In genomic region chr2:189819297-189819704, GRCh38 we compare ENCODE assay signal across 15 cellular contexts. TPM values are rescaled to one million over a fixed set of nuclear protein-coding genes. Genes with fewer than 3 reads are reported as not detected.
DNase-seq lines count a peak whose midpoint lies in the region; ATAC-seq and TF ChIP-seq lines count a peak whose summit lies in the region.
"Had no signal": no experiment of that assay in that cellular context is flagged by ENCODE, and none has a peak within 500 bp of the region (broad histone marks: within the 10 kb centered on the region; RNA-seq: fewer than 3 reads in every experiment).

No MANE protein-coding gene starts in this region.

- peak overlapping the region; percentile 57 for H3K4me3 Mint-ChIP-seq in activated T-helper 17 cell treated with anti-CD3 and anti-CD28 coated beads, Interleukin-2, amount 50 U/mL, for 72 hours
- no peak overlapping the region for H3K4me3 Mint-ChIP-seq in T-helper 17 cell
- H3K4me3 Mint-ChIP-seq: CD4-positive, CD25-positive, alpha-beta regulatory T cell; endodermal cell had no signal

- TF ChIP-seq CTCF in ascending aorta (IDR thresholded peaks at IDR 0.05) = no peak
- no peak for TF ChIP-seq CTCF in gastrocnemius medialis (IDR thresholded peaks at IDR 0.05 in 4 of 5, conservative IDR thresholded peaks at IDR 0.05 in 1 of 5)

- H3K9me3 ChIP-seq in ascending aorta (no peaks in the 10 kb centered on the region), T-helper 17 cell (ENCODE audit: control insufficient read depth, low read length, poor library complexity, severe bottlenecking) (no peaks in the 10 kb centered on the region), gastrocnemius medialis (no peaks in the 10 kb centered on the region)
- H3K9me3 ChIP-seq: upper lobe of right lung had no signal

- H3K27ac ChIP-seq in ascending aorta = no peak overlapping the region
- no peak overlapping the region for H3K27ac ChIP-seq in gastrocnemius medialis
- H3K27ac ChIP-seq: cardiac muscle cell, upper lobe of right lung had no signal

- H3K4me3 ChIP-seq in ascending aorta = no peak overlapping the region
- H3K4me3 ChIP-seq in gastrocnemius medialis = no peak overlapping the region
- H3K4me3 ChIP-seq: cardiac muscle cell, upper lobe of right lung had no signal

- H3K36me3 Mint-ChIP-seq in activated T-helper 17 cell treated with anti-CD3 and anti-CD28 coated beads, Interleukin-2, amount 50 U/mL, for 72 hours (ENCODE audit: low read depth) = peaks cover 44% of the 10 kb centered on the region
- peaks cover 2% of the 10 kb centered on the region for H3K36me3 Mint-ChIP-seq in T-helper 17 cell (ENCODE audit: low read depth)

- intact Hi-C loops in ascending aorta (cut with DNase I) (no loop called here), gastrocnemius medialis (cut with DNase I; ENCODE audit: low total_unique reads) (no loop called here)

- in situ Hi-C loops in gastrocnemius medialis (cut with MboI; ENCODE audit: low sequenced_read_pairs in 4 of 4) = no loop called here

- DNase-seq in AG08395 (ENCODE audit: low spot score) (peak; percentile 22), GM04503 (ENCODE audit: low read depth) (peak; percentile 80), fibroblast of peridontal ligament (ENCODE audit: extremely low read depth) (peak; percentile 84), ascending aorta (ENCODE audit: low spot score in 2 of 2) (no peak), T-helper 17 cell (no peak), gastrocnemius medialis (no peak)
- DNase-seq in effector CD8-positive, alpha-beta T cell (lab: John Stamatoyannopoulos, UW) = no peak
- DNase-seq: DND-41, endodermal cell, NCI-H1048, upper lobe of right lung had no signal

- peak; percentile 81 for ATAC-seq in activated T-helper 17 cell treated with anti-CD3 and anti-CD28 coated beads, Interleukin-2, amount 50 U/mL, for 72 hours (replicated peaks)
- ATAC-seq in T-helper 17 cell (no peak), gastrocnemius medialis (no peak)
- ATAC-seq: left lobe of liver, upper lobe of right lung had no signal

- TF ChIP-seq POLR2A in gastrocnemius medialis (IDR thresholded peaks at IDR 0.05) = no peak

- no peaks in the 10 kb centered on the region for H3K27me3 ChIP-seq in ascending aorta
- no peaks in the 10 kb centered on the region for H3K27me3 ChIP-seq in gastrocnemius medialis
- H3K27me3 ChIP-seq: cardiac muscle cell, upper lobe of right lung had no signal

- H3K36me3 ChIP-seq in ascending aorta (peaks cover 0 to 14% of the 10 kb centered on the region in 2 donors), gastrocnemius medialis (peaks cover 0 to 14% of the 10 kb centered on the region in 2 donors)
- H3K36me3 ChIP-seq: cardiac muscle cell had no signal

- H3K4me1 Mint-ChIP-seq in activated T-helper 17 cell treated with anti-CD3 and anti-CD28 coated beads, Interleukin-2, amount 50 U/mL, for 72 hours = peaks cover 12% of the 10 kb centered on the region
- no peaks in the 10 kb centered on the region for H3K4me1 Mint-ChIP-seq in T-helper 17 cell
- H3K4me1 Mint-ChIP-seq: endodermal cell had no signal

- peak overlapping the region; percentile 96 for H3K27ac Mint-ChIP-seq in activated T-helper 17 cell treated with anti-CD3 and anti-CD28 coated beads, Interleukin-2, amount 50 U/mL, for 72 hours
- no peak overlapping the region for H3K27ac Mint-ChIP-seq in T-helper 17 cell

- no peaks in the 10 kb centered on the region for H3K27me3 Mint-ChIP-seq in activated T-helper 17 cell treated with anti-CD3 and anti-CD28 coated beads, Interleukin-2, amount 50 U/mL, for 72 hours
- H3K27me3 Mint-ChIP-seq in T-helper 17 cell = no peaks in the 10 kb centered on the region
- H3K27me3 Mint-ChIP-seq: CD4-positive, CD25-positive, alpha-beta regulatory T cell had no signal

- H3K4me1 ChIP-seq in ascending aorta (no peaks in the 10 kb centered on the region), gastrocnemius medialis (peaks cover 0 to 6% of the 10 kb centered on the region in 2 donors)
- H3K4me1 ChIP-seq: upper lobe of right lung had no signal

- no peaks in the 10 kb centered on the region for H3K9me3 Mint-ChIP-seq in activated T-helper 17 cell treated with anti-CD3 and anti-CD28 coated beads, Interleukin-2, amount 50 U/mL, for 72 hours

RNA-seq across cellular contexts. Expression of gene PMS1, which starts 35.1 kb away (rescaled TPM):
- total RNA-seq in activated T-helper 17 cell treated with anti-CD3 and anti-CD28 coated beads, Interleukin-2, amount 50 U/mL, for 72 hours = 10 to 100 TPM; 43.7 to 47.2 TPM
- total RNA-seq in ascending aorta = 8.7 TPM
- total RNA-seq in T-helper 17 cell = 10 to 100 TPM; 18.0 to 18.4 TPM
- total RNA-seq in gastrocnemius medialis = 10 to 100 TPM in 1 of 4 donors, 1 to 10 TPM in 3; 6.9 to 12.0 (median 8.8) TPM

RNA-seq across cellular contexts. Expression of gene ORMDL1, which starts 35.2 kb away (rescaled TPM):
- total RNA-seq in activated T-helper 17 cell treated with anti-CD3 and anti-CD28 coated beads, Interleukin-2, amount 50 U/mL, for 72 hours = 10 to 100 TPM; 69.4 to 84.4 TPM
- total RNA-seq in ascending aorta (68.6 TPM), T-helper 17 cell (100 to 1,000 TPM; 119 to 145 TPM), gastrocnemius medialis (10 to 100 TPM; 13.3 to 38.9 (median 23.7) TPM)

RNA-seq across cellular contexts. Expression of gene OSGEPL1, which starts 56.7 kb away (rescaled TPM):
- total RNA-seq in activated T-helper 17 cell treated with anti-CD3 and anti-CD28 coated beads, Interleukin-2, amount 50 U/mL, for 72 hours = 1 to 10 TPM; 7.2 to 8.3 TPM
- total RNA-seq in ascending aorta = not detected
- 1 to 10 TPM; 4.2 to 4.3 TPM for total RNA-seq in T-helper 17 cell
- total RNA-seq in gastrocnemius medialis = 10 to 100 TPM in 1 of 4 donors, 1 to 10 TPM in 3; 2.1 to 15.6 (median 6.5) TPM

Comparison
In these comparisons a context has a peak if more than half of its experiments do, and no peak if none do; other contexts are left out.
1. DNase-seq: peak in AG08395 (single experiment), GM04503 (single experiment) and fibroblast of peridontal ligament (single experiment); none in ascending aorta (0 of 2), effector CD8-positive, alpha-beta T cell (single experiment), T-helper 17 cell (0 of 3) and gastrocnemius medialis (0 of 2).